18 cellular contexts compared by ENCODE assay signal in the genomic region with DNA sequence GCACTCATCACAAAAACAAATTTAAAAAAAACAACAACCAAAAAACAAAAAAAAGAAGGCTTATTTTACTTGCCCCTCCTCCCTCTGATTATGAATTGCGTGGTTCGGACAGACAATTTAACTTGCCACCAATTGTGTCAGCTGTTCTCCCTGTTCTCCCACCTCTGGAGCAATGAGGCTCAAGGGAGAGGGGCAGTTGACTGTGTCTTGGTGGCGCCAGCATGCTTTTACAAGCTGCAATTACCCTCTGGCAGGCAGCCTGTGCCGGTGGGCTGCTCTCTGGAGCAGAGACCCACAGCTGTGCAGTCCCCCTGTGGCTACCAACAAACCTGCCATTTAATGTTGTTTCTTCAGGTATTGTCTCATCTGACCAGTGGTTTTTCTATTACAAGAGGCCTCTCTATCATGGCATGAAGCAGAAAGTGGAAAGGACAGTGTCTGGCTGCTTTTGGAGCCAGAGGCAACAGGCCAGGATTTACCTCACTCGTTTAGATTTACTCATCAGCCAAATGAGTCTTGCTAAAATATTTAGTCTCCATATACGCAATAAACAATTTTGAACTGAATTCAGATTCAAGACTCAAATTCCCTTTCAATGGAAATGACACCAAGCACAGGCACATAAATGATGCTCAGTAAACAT.
A peak's percentile ranks its signal among the peaks of the same experiment; 100 is the strongest.
DNase-seq lines count a peak whose midpoint lies in the region; ATAC-seq lines count a peak whose summit lies in the region.
"Had no signal": no experiment of that assay in that cellular context is flagged by ENCODE, and none has a peak within 500 bp of the region (broad histone marks: within the 10 kb centered on the region; RNA-seq: fewer than 3 reads in every experiment).

No MANE protein-coding gene starts in this region.

- DNase-seq in GM23248 (peak; percentile 29), NCI-H1092 (lab: John Stamatoyannopoulos, UW) (peak; percentile 92), astrocyte of the hippocampus (ENCODE audit: low read depth, low spot score) (peak; percentile 10), T-helper 1 cell (no peak), SW480 (ENCODE audit: low spot score) (no peak)
- DNase-seq in activated CD8-positive, alpha-beta memory T cell treated with anti-CD3 and anti-CD28 coated beads, Interleukin-2, amount 10 ng/mL, durations not matched to agents 7 days and 5 days: no peak
- DNase-seq: activated CD4-positive, alpha-beta T cell treated with anti-CD3 and anti-CD28 coated beads for 48 hours; activated naive CD8-positive, alpha-beta T cell treated with anti-CD3 and anti-CD28 coated beads for 36 hours; effector memory CD4-positive, alpha-beta T cell; mammary epithelial cell; NCI-H187 treated with DMSO at 0.1 percent for 48 hours; NK-92 treated with Interleukin-12 subunit alpha and Interleukin-12 subunit beta, amount 100 ng/mL, for 24 hours; SHP77 treated with DMSO at 0.1 percent for 48 hours; T-helper 9 cell had no signal

- peaks cover 10% of the 10 kb centered on the region for H3K4me1 Mint-ChIP-seq in activated CD8-positive, alpha-beta memory T cell treated with anti-CD3 and anti-CD28 coated beads, Interleukin-2, amount 10 ng/mL, durations not matched to agents 7 days and 5 days

- no peaks in the 10 kb centered on the region for H4K20me1 ChIP-seq in GM23248 (ENCODE audit: insufficient read depth)

- no peak overlapping the region for H3K4me3 ChIP-seq in GM23248
- H3K4me3 ChIP-seq in skeletal muscle tissue (ENCODE audit: low read length in 3 of 3): no peak overlapping the region
- H3K4me3 ChIP-seq: K562 had no signal

- CTCF ChIA-PET in activated CD8-positive, alpha-beta memory T cell treated with anti-CD3 and anti-CD28 coated beads, Interleukin-2, amount 10 ng/mL, durations not matched to agents 7 days and 5 days (lab: Charles Lee): interaction anchor here (1.6 kb wide), 1 partner anchor 23 kb away, joined by 3 read pairs; no protein-coding TSS in a partner anchor

- H3K9me2 ChIP-seq in GM23248 (ENCODE audit: insufficient read depth): 0 out of 2 replicates have a peak, but pooled peaks cover 4% of the 10 kb centered on the region

- H2AFZ ChIP-seq in GM23248: no peak overlapping the region

- no peak overlapping the region for H3K27ac ChIP-seq in GM23248
- peak overlapping the region; percentile 26 for H3K27ac ChIP-seq in skeletal muscle tissue (ENCODE audit: low read depth, low read length)
- H3K27ac ChIP-seq: HL-60 had no signal

- H3K27me3 Mint-ChIP-seq in activated CD8-positive, alpha-beta memory T cell treated with anti-CD3 and anti-CD28 coated beads, Interleukin-2, amount 10 ng/mL, durations not matched to agents 7 days and 5 days: no peaks in the 10 kb centered on the region

- H3K36me3 ChIP-seq in GM23248 (ENCODE audit: low read depth) (no peaks in the 10 kb centered on the region), skeletal muscle tissue (ENCODE audit: control insufficient read depth in 3 of 3, insufficient read depth in 3 of 3, low read length in 3 of 3) (no peaks in the 10 kb centered on the region)

- H3K4me1 ChIP-seq in GM23248 (ENCODE audit: insufficient read depth): peaks cover 18% of the 10 kb centered on the region; the same call in 1 of the 2 replicates
- H3K4me1 ChIP-seq in skeletal muscle tissue (ENCODE audit: control insufficient read depth in 3 of 3, insufficient read depth in 3 of 3, low read length in 3 of 3): peaks cover 0 to 4% (median 3%) of the 10 kb centered on the region in 3 donors

- no peaks in the 10 kb centered on the region for H3K27me3 ChIP-seq in GM23248 (replicated peaks; ENCODE audit: insufficient read depth)
- H3K27me3 ChIP-seq in skeletal muscle tissue (ENCODE audit: control insufficient read depth in 3 of 3, insufficient read depth in 3 of 3, low read length in 3 of 3): no peaks in the 10 kb centered on the region

- 78 to 80% methylated on average over 6 of the region's 6 CpGs for WGBS in GM23248 (ENCODE audit: low coverage in 1 of 2, low lambda C conversion rate in 2 of 2, missing lambda C conversion rate in 2 of 2), 2 experiments

- H3K4me2 ChIP-seq in GM23248 (ENCODE audit: unreplicated experiment): no peak overlapping the region

- no peaks in the 10 kb centered on the region for H3K79me2 ChIP-seq in GM23248 (ENCODE audit: insufficient read depth)

- in situ Hi-C loops in GM23248 (cut with MboI): no loop called here

- no peaks in the 10 kb centered on the region for H3K36me3 Mint-ChIP-seq in activated CD8-positive, alpha-beta memory T cell treated with anti-CD3 and anti-CD28 coated beads, Interleukin-2, amount 10 ng/mL, durations not matched to agents 7 days and 5 days
- H3K36me3 Mint-ChIP-seq: activated naive CD8-positive, alpha-beta T cell treated with anti-CD3 and anti-CD28 coated beads for 36 hours; natural killer cell treated with Interleukin-12 subunit alpha and Interleukin-12 subunit beta and Interleukin-15 and Interleukin-18, amount 100 ng/mL, for 72 hours had no signal

- H3K9me3 ChIP-seq in GM23248 (ENCODE audit: low read depth) (no peaks in the 10 kb centered on the region), skeletal muscle tissue (ENCODE audit: control insufficient read depth in 3 of 3, low read length in 3 of 3) (no peaks in the 10 kb centered on the region)

- H3K9ac ChIP-seq in GM23248 (no peak overlapping the region), skeletal muscle tissue (ENCODE audit: low read depth in 1 of 3, low read length in 3 of 3) (no peak overlapping the region)

- H3K9me3 Mint-ChIP-seq in activated CD8-positive, alpha-beta memory T cell treated with anti-CD3 and anti-CD28 coated beads, Interleukin-2, amount 10 ng/mL, durations not matched to agents 7 days and 5 days (ENCODE audit: low read depth): no peaks in the 10 kb centered on the region
- H3K9me3 Mint-ChIP-seq: activated naive CD8-positive, alpha-beta T cell treated with anti-CD3 and anti-CD28 coated beads for 36 hours; natural killer cell treated with Interleukin-12 subunit alpha and Interleukin-12 subunit beta and Interleukin-15 and Interleukin-18, amount 100 ng/mL, for 72 hours had no signal

- H3K4me3 Mint-ChIP-seq in activated CD8-positive, alpha-beta memory T cell treated with anti-CD3 and anti-CD28 coated beads, Interleukin-2, amount 10 ng/mL, durations not matched to agents 7 days and 5 days: no peak overlapping the region
- H3K4me3 Mint-ChIP-seq: activated naive CD8-positive, alpha-beta T cell treated with anti-CD3 and anti-CD28 coated beads for 36 hours; natural killer cell treated with Interleukin-12 subunit alpha and Interleukin-12 subunit beta and Interleukin-15 and Interleukin-18, amount 100 ng/mL, for 72 hours had no signal

- peaks cover 12% of the 10 kb centered on the region; the same call in 1 of the 2 replicates for H3F3A ChIP-seq in GM23248 (ENCODE audit: insufficient read depth)

- ATAC-seq in activated CD8-positive, alpha-beta memory T cell treated with anti-CD3 and anti-CD28 coated beads, Interleukin-2, amount 10 ng/mL, durations not matched to agents 7 days and 5 days: no peak
- ATAC-seq: K562; natural killer cell treated with Interleukin-12 subunit alpha and Interleukin-12 subunit beta and Interleukin-15 and Interleukin-18, amount 100 ng/mL, for 72 hours had no signal

- H3K27ac Mint-ChIP-seq in activated CD8-positive, alpha-beta memory T cell treated with anti-CD3 and anti-CD28 coated beads, Interleukin-2, amount 10 ng/mL, durations not matched to agents 7 days and 5 days: no peak overlapping the region
- H3K27ac Mint-ChIP-seq: activated naive CD8-positive, alpha-beta T cell treated with anti-CD3 and anti-CD28 coated beads for 36 hours; natural killer cell treated with Interleukin-12 subunit alpha and Interleukin-12 subunit beta and Interleukin-15 and Interleukin-18, amount 100 ng/mL, for 72 hours had no signal

Comparison
In these comparisons a context has a peak if more than half of its experiments do, and no peak if none do; other contexts are left out.
1. DNase-seq: peak in GM23248 (single experiment), NCI-H1092 (single experiment) and astrocyte of the hippocampus (single experiment); none in activated CD8-positive, alpha-beta memory T cell treated with anti-CD3 and anti-CD28 coated beads, Interleukin-2, amount 10 ng/mL, durations not matched to agents 7 days and 5 days (single experiment), T-helper 1 cell (0 of 5) and SW480 (single experiment).